In the genomic region with DNA sequence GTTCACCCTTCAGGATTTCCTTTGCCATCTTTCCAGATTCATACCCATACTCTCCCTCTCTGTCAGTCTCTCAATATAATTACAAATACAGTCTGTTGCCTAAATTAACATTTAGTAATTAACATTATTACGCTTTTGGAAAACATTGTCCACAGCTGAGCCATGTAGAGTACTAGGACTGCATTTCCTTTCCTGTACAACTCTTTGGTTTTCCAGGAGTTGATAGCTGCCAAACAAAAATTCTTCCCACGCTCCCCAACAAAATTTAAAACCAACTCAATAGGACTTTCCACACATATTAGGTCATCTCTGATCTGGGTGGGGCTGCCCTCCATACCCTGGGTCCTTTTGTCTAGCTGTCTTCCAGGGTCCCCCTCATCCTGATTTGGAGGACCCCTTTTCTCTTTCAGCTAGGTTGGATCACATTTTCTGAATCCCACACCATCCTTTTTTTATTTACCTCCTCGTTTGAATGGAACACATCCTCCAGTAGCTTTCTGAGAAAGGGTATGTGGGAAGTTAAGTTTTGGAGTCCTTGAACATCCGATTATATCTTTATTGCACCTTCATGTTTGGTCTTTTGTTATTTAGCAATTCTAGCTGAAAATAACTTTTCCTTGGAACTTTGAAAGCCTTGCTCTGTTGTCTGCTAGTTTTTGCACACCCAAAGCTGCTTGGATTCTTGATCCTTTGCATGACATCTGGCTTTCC, we compare ENCODE assay signal across 1 cellular context.
TF ChIP-seq lines count a peak whose summit lies in the region.

No MANE protein-coding gene starts in this region.

TF ChIP-seq in K562, 482 proteins besides CTCF, POLR2A, EP300 and RAD21 (continued from another document and continues in another):
- TF ChIP-seq, protein P1, sequence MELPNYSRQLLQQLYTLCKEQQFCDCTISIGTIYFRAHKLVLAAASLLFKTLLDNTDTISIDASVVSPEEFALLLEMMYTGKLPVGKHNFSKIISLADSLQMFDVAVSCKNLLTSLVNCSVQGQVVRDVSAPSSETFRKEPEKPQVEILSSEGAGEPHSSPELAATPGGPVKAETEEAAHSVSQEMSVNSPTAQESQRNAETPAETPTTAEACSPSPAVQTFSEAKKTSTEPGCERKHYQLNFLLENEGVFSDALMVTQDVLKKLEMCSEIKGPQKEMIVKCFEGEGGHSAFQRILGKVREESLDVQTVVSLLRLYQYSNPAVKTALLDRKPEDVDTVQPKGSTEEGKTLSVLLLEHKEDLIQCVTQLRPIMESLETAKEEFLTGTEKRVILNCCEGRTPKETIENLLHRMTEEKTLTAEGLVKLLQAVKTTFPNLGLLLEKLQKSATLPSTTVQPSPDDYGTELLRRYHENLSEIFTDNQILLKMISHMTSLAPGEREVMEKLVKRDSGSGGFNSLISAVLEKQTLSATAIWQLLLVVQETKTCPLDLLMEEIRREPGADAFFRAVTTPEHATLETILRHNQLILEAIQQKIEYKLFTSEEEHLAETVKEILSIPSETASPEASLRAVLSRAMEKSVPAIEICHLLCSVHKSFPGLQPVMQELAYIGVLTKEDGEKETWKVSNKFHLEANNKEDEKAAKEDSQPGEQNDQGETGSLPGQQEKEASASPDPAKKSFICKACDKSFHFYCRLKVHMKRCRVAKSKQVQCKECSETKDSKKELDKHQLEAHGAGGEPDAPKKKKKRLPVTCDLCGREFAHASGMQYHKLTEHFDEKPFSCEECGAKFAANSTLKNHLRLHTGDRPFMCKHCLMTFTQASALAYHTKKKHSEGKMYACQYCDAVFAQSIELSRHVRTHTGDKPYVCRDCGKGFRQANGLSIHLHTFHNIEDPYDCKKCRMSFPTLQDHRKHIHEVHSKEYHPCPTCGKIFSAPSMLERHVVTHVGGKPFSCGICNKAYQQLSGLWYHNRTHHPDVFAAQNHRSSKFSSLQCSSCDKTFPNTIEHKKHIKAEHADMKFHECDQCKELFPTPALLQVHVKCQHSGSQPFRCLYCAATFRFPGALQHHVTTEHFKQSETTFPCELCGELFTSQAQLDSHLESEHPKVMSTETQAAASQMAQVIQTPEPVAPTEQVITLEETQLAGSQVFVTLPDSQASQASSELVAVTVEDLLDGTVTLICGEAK (IDR thresholded peaks at IDR 0.05): no peak
- TF ChIP-seq, protein P1 (CRISPR knock-in tag; IDR thresholded peaks at IDR 0.05): no peak
- no peak for TF ChIP-seq POLR3G (IDR thresholded peaks at IDR 0.05; ENCODE audit: extremely low read depth, insufficient read length, insufficient replicate concordance)
- no peak for TF ChIP-seq GABPA (tag; conservative IDR thresholded peaks at IDR 0.05; ENCODE audit: low read depth)
- TF ChIP-seq HCFC1 (IDR thresholded peaks at IDR 0.05; ENCODE audit: low read depth, low read length): no peak
- TF ChIP-seq POLR2B (IDR thresholded peaks at IDR 0.05; ENCODE audit: low read depth, partially characterized antibody): no peak
- no peak for TF ChIP-seq SIN3A (IDR thresholded peaks at IDR 0.05; ENCODE audit: borderline replicate concordance in 2 of 2, control insufficient read depth in 1 of 2, low read depth in 2 of 2, low read length in 2 of 2)
- no peak for TF ChIP-seq MCM2 (IDR thresholded peaks at IDR 0.05; ENCODE audit: low read depth)
- TF ChIP-seq NR2C2 (CRISPR knock-in tag; IDR thresholded peaks at IDR 0.05): no peak
- TF ChIP-seq NR2C2 (tag; IDR thresholded peaks at IDR 0.05): no peak
- TF ChIP-seq KAT8 (IDR thresholded peaks at IDR 0.05; ENCODE audit: low read depth): no peak
- peak in 1 of 2 experiments; percentile 62; a peak in 2 of 4 replicates for TF ChIP-seq KDM1A (IDR thresholded peaks at IDR 0.05)
- TF ChIP-seq EZH2 (IDR thresholded peaks at IDR 0.05; ENCODE audit: borderline replicate concordance, low read depth, low read length): no peak
- TF ChIP-seq, protein P2, sequence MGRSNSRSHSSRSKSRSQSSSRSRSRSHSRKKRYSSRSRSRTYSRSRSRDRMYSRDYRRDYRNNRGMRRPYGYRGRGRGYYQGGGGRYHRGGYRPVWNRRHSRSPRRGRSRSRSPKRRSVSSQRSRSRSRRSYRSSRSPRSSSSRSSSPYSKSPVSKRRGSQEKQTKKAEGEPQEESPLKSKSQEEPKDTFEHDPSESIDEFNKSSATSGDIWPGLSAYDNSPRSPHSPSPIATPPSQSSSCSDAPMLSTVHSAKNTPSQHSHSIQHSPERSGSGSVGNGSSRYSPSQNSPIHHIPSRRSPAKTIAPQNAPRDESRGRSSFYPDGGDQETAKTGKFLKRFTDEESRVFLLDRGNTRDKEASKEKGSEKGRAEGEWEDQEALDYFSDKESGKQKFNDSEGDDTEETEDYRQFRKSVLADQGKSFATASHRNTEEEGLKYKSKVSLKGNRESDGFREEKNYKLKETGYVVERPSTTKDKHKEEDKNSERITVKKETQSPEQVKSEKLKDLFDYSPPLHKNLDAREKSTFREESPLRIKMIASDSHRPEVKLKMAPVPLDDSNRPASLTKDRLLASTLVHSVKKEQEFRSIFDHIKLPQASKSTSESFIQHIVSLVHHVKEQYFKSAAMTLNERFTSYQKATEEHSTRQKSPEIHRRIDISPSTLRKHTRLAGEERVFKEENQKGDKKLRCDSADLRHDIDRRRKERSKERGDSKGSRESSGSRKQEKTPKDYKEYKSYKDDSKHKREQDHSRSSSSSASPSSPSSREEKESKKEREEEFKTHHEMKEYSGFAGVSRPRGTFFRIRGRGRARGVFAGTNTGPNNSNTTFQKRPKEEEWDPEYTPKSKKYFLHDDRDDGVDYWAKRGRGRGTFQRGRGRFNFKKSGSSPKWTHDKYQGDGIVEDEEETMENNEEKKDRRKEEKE (IDR thresholded peaks at IDR 0.05; ENCODE audit: borderline replicate concordance in 1 of 2, control insufficient read depth in 1 of 2, low read depth in 2 of 2, low read length in 1 of 2): no peak
- TF ChIP-seq, protein P3, sequence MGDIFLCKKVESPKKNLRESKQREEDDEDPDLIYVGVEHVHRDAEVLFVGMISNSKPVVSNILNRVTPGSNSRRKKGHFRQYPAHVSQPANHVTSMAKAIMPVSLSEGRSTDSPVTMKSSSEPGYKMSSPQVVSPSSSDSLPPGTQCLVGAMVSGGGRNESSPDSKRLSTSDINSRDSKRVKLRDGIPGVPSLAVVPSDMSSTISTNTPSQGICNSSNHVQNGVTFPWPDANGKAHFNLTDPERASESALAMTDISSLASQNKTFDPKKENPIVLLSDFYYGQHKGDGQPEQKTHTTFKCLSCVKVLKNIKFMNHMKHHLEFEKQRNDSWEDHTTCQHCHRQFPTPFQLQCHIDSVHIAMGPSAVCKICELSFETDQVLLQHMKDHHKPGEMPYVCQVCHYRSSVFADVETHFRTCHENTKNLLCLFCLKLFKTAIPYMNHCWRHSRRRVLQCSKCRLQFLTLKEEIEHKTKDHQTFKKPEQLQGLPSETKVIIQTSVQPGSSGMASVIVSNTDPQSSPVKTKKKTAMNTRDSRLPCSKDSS (IDR thresholded peaks at IDR 0.05; ENCODE audit: low read depth, partially characterized antibody): peak; percentile 8
- peak; percentile 91 for TF ChIP-seq RBM25 (IDR thresholded peaks at IDR 0.05; ENCODE audit: low read depth, low read length, severe bottlenecking)
- TF ChIP-seq, protein P4, sequence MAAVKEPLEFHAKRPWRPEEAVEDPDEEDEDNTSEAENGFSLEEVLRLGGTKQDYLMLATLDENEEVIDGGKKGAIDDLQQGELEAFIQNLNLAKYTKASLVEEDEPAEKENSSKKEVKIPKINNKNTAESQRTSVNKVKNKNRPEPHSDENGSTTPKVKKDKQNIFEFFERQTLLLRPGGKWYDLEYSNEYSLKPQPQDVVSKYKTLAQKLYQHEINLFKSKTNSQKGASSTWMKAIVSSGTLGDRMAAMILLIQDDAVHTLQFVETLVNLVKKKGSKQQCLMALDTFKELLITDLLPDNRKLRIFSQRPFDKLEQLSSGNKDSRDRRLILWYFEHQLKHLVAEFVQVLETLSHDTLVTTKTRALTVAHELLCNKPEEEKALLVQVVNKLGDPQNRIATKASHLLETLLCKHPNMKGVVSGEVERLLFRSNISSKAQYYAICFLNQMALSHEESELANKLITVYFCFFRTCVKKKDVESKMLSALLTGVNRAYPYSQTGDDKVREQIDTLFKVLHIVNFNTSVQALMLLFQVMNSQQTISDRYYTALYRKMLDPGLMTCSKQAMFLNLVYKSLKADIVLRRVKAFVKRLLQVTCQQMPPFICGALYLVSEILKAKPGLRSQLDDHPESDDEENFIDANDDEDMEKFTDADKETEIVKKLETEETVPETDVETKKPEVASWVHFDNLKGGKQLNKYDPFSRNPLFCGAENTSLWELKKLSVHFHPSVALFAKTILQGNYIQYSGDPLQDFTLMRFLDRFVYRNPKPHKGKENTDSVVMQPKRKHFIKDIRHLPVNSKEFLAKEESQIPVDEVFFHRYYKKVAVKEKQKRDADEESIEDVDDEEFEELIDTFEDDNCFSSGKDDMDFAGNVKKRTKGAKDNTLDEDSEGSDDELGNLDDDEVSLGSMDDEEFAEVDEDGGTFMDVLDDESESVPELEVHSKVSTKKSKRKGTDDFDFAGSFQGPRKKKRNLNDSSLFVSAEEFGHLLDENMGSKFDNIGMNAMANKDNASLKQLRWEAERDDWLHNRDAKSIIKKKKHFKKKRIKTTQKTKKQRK (IDR thresholded peaks at IDR 0.05; ENCODE audit: borderline replicate concordance, low read depth, low read length): no peak
- no peak for TF ChIP-seq NFYB (IDR thresholded peaks at IDR 0.05; ENCODE audit: extremely low read depth, insufficient read length)
- TF ChIP-seq SRF (CRISPR knock-in tag; IDR thresholded peaks at IDR 0.05): peak; percentile 77 to 87
- TF ChIP-seq ZNF316 (IDR thresholded peaks at IDR 0.05): no peak
- TF ChIP-seq SMAD1 (IDR thresholded peaks at IDR 0.05; ENCODE audit: low read depth, low read length, partially characterized antibody): no peak
- TF ChIP-seq ZNF76 (CRISPR knock-in tag; IDR thresholded peaks at IDR 0.05; ENCODE audit: borderline replicate concordance): no peak
- TF ChIP-seq RB1 (IDR thresholded peaks at IDR 0.05; ENCODE audit: low read depth): no peak
- no peak for TF ChIP-seq RBBP5 (IDR thresholded peaks at IDR 0.05; ENCODE audit: borderline replicate concordance, insufficient read depth, low read length, poor library complexity, severe bottlenecking)
- no peak for TF ChIP-seq MTA3 (IDR thresholded peaks at IDR 0.05; ENCODE audit: borderline replicate concordance)
- TF ChIP-seq LARP7 (IDR thresholded peaks at IDR 0.05): no peak
- TF ChIP-seq KDM5B (IDR thresholded peaks at IDR 0.05; ENCODE audit: insufficient replicate concordance, low read depth, low read length): no peak
- no peak for TF ChIP-seq NCOR1 (IDR thresholded peaks at IDR 0.05)
- TF ChIP-seq, protein P5, sequence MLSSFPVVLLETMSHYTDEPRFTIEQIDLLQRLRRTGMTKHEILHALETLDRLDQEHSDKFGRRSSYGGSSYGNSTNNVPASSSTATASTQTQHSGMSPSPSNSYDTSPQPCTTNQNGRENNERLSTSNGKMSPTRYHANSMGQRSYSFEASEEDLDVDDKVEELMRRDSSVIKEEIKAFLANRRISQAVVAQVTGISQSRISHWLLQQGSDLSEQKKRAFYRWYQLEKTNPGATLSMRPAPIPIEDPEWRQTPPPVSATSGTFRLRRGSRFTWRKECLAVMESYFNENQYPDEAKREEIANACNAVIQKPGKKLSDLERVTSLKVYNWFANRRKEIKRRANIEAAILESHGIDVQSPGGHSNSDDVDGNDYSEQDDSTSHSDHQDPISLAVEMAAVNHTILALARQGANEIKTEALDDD (IDR thresholded peaks at IDR 0.05): no peak
- no peak for TF ChIP-seq KLF13 (tag; IDR thresholded peaks at IDR 0.05; ENCODE audit: borderline replicate concordance, low read depth)
- TF ChIP-seq CBFB (CRISPR knock-in tag; IDR thresholded peaks at IDR 0.05): no peak
- TF ChIP-seq, protein P6, sequence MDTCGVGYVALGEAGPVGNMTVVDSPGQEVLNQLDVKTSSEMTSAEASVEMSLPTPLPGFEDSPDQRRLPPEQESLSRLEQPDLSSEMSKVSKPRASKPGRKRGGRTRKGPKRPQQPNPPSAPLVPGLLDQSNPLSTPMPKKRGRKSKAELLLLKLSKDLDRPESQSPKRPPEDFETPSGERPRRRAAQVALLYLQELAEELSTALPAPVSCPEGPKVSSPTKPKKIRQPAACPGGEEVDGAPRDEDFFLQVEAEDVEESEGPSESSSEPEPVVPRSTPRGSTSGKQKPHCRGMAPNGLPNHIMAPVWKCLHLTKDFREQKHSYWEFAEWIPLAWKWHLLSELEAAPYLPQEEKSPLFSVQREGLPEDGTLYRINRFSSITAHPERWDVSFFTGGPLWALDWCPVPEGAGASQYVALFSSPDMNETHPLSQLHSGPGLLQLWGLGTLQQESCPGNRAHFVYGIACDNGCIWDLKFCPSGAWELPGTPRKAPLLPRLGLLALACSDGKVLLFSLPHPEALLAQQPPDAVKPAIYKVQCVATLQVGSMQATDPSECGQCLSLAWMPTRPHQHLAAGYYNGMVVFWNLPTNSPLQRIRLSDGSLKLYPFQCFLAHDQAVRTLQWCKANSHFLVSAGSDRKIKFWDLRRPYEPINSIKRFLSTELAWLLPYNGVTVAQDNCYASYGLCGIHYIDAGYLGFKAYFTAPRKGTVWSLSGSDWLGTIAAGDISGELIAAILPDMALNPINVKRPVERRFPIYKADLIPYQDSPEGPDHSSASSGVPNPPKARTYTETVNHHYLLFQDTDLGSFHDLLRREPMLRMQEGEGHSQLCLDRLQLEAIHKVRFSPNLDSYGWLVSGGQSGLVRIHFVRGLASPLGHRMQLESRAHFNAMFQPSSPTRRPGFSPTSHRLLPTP (IDR thresholded peaks at IDR 0.05; ENCODE audit: borderline replicate concordance, extremely low read depth, insufficient read length): no peak
- no peak for TF ChIP-seq KDM2B (CRISPR knock-in tag; IDR thresholded peaks at IDR 0.05)
- no peak for TF ChIP-seq ZNF589 (CRISPR knock-in tag; IDR thresholded peaks at IDR 0.05; ENCODE audit: low read depth)
